30 cellular contexts compared by ENCODE assay signal in the genomic region with DNA sequence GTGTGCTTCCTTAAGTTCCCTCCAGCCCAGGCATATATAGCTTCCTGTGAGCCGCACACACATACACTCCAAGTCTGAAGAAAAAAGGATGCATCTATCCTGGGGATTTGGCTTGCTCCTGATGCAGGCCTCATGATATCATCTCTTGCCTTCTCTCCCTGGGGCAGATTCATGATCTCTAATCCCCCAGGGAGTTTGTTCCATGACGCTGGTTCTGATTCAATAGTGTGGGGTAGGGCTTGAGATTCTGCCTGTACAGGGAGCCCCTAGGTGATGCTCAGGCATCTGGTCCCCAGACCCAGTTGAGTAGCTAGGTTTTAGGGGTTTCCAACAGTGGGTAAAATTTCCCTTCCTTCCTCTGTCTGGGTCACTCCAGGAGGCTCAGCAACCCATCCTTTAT. TPM values are rescaled to one million over a fixed set of nuclear protein-coding genes. Genes with fewer than 3 reads are reported as not detected.
"Had no signal": no experiment of that assay in that cellular context is flagged by ENCODE, and none has a peak within 500 bp of the region (broad histone marks: within the 10 kb centered on the region; RNA-seq: fewer than 3 reads in every experiment).

No MANE protein-coding gene starts in this region.

- H3K9me3 Mint-ChIP-seq: activated B cell treated with CpG ODN at 0.5 μM for 24 hours; activated CD4-positive, alpha-beta memory T cell treated with anti-CD3 and anti-CD28 coated beads for 36 hours had no signal

- H3K36me3 ChIP-seq: colonic mucosa, left lung, sigmoid colon, suprapubic skin, vagina had no signal

- H3K4me3 ChIP-seq: body of pancreas, colonic mucosa, left lung, sigmoid colon, suprapubic skin, vagina had no signal

- H3K27me3 Mint-ChIP-seq: activated naive CD8-positive, alpha-beta T cell; stimulated activated naive CD8-positive, alpha-beta T cell treated with anti-CD3 and anti-CD28 coated beads, Interleukin-15, amount 100 ng/mL, for 72 hours had no signal

- H3K9me3 ChIP-seq: body of pancreas, colonic mucosa, left lung, suprapubic skin, vagina had no signal

- H3K27ac Mint-ChIP-seq: activated B cell treated with CpG ODN at 0.5 μM for 24 hours; activated CD4-positive, alpha-beta memory T cell treated with anti-CD3 and anti-CD28 coated beads for 36 hours; activated naive CD8-positive, alpha-beta T cell; activated T-helper 1 cell treated with anti-CD3 and anti-CD28 coated beads, Interleukin-12 subunit alpha, Interleukin-12 subunit beta, Interleukin-2, Interleukin-4 antibody, amounts not matched to agents 30 ng/mL and 10 ng/mL and 1 ng/mL, durations not matched to agents 14 hours and 24 hours and 36 hours; endodermal cell; nephron; stimulated activated naive CD8-positive, alpha-beta T cell treated with anti-CD3 and anti-CD28 coated beads, Interleukin-15, amount 100 ng/mL, for 72 hours had no signal

- H3K4me1 Mint-ChIP-seq: nephron; stimulated activated naive CD8-positive, alpha-beta T cell treated with anti-CD3 and anti-CD28 coated beads, Interleukin-15, amount 100 ng/mL, for 72 hours had no signal

- ATAC-seq: body of pancreas; left lung; stimulated activated naive CD8-positive, alpha-beta T cell treated with anti-CD3 and anti-CD28 coated beads, Interleukin-15, amount 100 ng/mL, for 72 hours had no signal

- DNase-seq: activated B cell treated with CpG ODN at 0.5 μM for 24 hours; activated CD4-positive, alpha-beta memory T cell treated with anti-CD3 and anti-CD28 coated beads for 36 hours; activated CD4-positive, alpha-beta T cell treated with anti-CD3 and anti-CD28 coated beads for 4 hours; activated gamma-delta T cell treated with Interleukin-2 at 50 U/mL for 16 hours; activated T-cell treated with anti-CD3 and anti-CD28 coated beads for 4 hours; amygdala; body of pancreas; central memory CD4-positive, alpha-beta T cell; colonic mucosa; endodermal cell; left lung; mammary epithelial cell; midbrain; nucleus accumbens; sigmoid colon; stimulated activated CD4-positive, alpha-beta T cell treated with anti-CD3 and anti-CD28 coated beads, Interleukin-12 subunit alpha, Interleukin-12 subunit beta, amount 100 ng/mL, for 4 hours; stimulated activated CD4-positive, alpha-beta T cell treated with anti-CD3 and anti-CD28 coated beads, Interleukin-2, amount 100 ng/mL, for 24 hours; stimulated activated naive CD8-positive, alpha-beta T cell treated with anti-CD3 and anti-CD28 coated beads, Interleukin-15, amount 100 ng/mL, for 72 hours; trophoblast cell had no signal

- H3K4me1 ChIP-seq: body of pancreas, colonic mucosa, left lung, sigmoid colon, suprapubic skin, vagina had no signal

- H3K27me3 ChIP-seq: body of pancreas, colonic mucosa, vagina had no signal

- FAIRE-seq: frontal cortex, keratinocyte, TTC549 had no signal

- H3K4me3 Mint-ChIP-seq: activated B cell treated with CpG ODN at 0.5 μM for 24 hours; activated CD4-positive, alpha-beta memory T cell treated with anti-CD3 and anti-CD28 coated beads for 36 hours; activated naive CD8-positive, alpha-beta T cell; activated T-helper 1 cell treated with anti-CD3 and anti-CD28 coated beads, Interleukin-12 subunit alpha, Interleukin-12 subunit beta, Interleukin-2, Interleukin-4 antibody, amounts not matched to agents 30 ng/mL and 10 ng/mL and 1 ng/mL, durations not matched to agents 14 hours and 24 hours and 36 hours; endodermal cell; nephron; stimulated activated naive CD8-positive, alpha-beta T cell treated with anti-CD3 and anti-CD28 coated beads, Interleukin-15, amount 100 ng/mL, for 72 hours had no signal

- H3K36me3 Mint-ChIP-seq: activated CD4-positive, alpha-beta memory T cell treated with anti-CD3 and anti-CD28 coated beads for 36 hours; activated naive CD8-positive, alpha-beta T cell had no signal

- H3K27ac ChIP-seq: body of pancreas, colonic mucosa, left lung, sigmoid colon, suprapubic skin, vagina had no signal

RNA-seq across cellular contexts. Expression of a gene that starts 1.5 kb away (rescaled TPM):
- total RNA-seq: activated B cell treated with CpG ODN at 0.5 μM for 24 hours; activated CD4-positive, alpha-beta memory T cell treated with anti-CD3 and anti-CD28 coated beads for 36 hours; activated T-helper 1 cell treated with anti-CD3 and anti-CD28 coated beads, Interleukin-12 subunit alpha, Interleukin-12 subunit beta, Interleukin-2, Interleukin-4 antibody, amounts not matched to agents 30 ng/mL and 10 ng/mL and 1 ng/mL, durations not matched to agents 14 hours and 24 hours and 36 hours; colonic mucosa; epithelial cell of proximal tubule; fibroblast of lung; frontal cortex; mammary epithelial cell; T-helper 2 cell treated with Interferon-gamma antibody and Interleukin-4, amounts not matched to agents 100 ng/mL and 5 ng/mL, for 36 hours; vagina had no signal
- polyA plus RNA-seq: fibroblast of lung, keratinocyte, mammary epithelial cell had no signal
